ENCODE assay signal across 7 cellular contexts in the genomic region with DNA sequence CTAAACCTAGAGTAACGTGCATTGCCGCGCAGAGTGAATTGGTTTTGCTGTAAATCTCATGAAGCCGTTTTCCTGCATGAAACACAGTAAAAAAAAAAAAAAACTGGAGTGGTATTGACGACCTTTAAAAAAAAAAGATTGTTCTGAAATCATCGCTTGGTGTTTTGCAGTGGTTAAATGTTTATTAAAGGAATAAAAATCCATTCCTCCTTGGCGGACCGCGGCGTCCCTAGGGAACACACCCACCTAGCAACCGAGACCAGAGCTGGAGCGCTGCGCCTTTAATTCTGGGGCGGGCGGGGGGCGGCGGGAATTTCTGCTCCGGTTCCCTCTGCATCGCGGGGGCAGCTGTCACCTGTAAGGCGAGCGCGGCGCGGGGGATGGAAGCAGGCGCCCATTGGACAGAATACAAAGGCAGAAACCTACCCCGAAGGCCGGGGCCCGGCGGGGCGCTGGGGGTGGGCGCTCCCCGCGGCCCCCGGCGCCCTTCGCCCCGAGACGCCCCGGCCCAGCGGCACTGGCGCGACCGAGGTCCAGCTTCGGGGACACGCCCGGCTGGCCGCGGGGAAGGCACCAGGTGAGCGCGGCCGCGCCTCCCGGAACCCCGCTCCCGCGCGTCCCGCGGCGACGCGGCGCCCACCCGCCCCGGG. TPM values are rescaled to one million over a fixed set of nuclear protein-coding genes. Genes with fewer than 3 reads are reported as not detected.
DNase-seq lines count a peak whose midpoint lies in the region; ATAC-seq and TF ChIP-seq lines count a peak whose summit lies in the region.

A gene (plus strand): TSS at position 354 of the 650 bp plus-strand sequence. CDS start 320 bp downstream, outside the sequence.

- H3K4me3 ChIP-seq in lung (peak within 1 kb of the TSS; percentile 24), transverse colon (peak within 1 kb of the TSS; percentile 21 to 59 (median 43))

- 1 to 3% methylated on average over 48 to 66 of the region's 66 CpGs for WGBS in lung, 2 donors
- 3 to 12% methylated on average over 10 to 42 of the region's 66 CpGs for WGBS in transverse colon (ENCODE audit: low coverage in 1 of 2), 2 donors

- H3K27me3 ChIP-seq in lung (ENCODE audit: control insufficient read depth, insufficient read depth) (no peaks in the 10 kb centered on the region), transverse colon (peaks cover 53% of the 10 kb centered on the region)

- DNase-seq in GM10266 (ENCODE audit: extremely low spot score) (peak; percentile 56), NCI-H128 (lab: John Stamatoyannopoulos, UW; ENCODE audit: unreplicated experiment) (peak; percentile 22), T47D (ENCODE audit: low read depth in 1 of 2, low spot score in 1 of 2) (peak; percentile 78 to 84), lung (ENCODE audit: low spot score) (no peak), transverse colon (peak; percentile 60), middle frontal gyrus (ENCODE audit: extremely low spot score, low spot score) (no peak)

- H3K9me3 ChIP-seq in lung (ENCODE audit: control insufficient read depth in 2 of 2, insufficient read depth in 1 of 2, low read length in 1 of 2) (no peaks in the 10 kb centered on the region), transverse colon (no peaks in the 10 kb centered on the region)

- intact Hi-C loops in transverse colon (cut with DNase I; ENCODE audit: low total_unique reads): no loop called here

- TF ChIP-seq CTCF in GM10266 (IDR thresholded peaks at IDR 0.05; ENCODE audit: control insufficient read depth, insufficient read depth, low read depth, missing control alignments) (no peak), lung (IDR thresholded peaks at IDR 0.05; ENCODE audit: control extremely low read depth, extremely low read depth) (no peak), transverse colon (IDR thresholded peaks at IDR 0.05) (no peak)

- in situ Hi-C loops in T47D (cut with HindIII; ENCODE audit: low pct_unique_long_range_greater_than_20kb, low sequenced_read_pairs) (no loop called here), transverse colon (cut with MboI; ENCODE audit: low pct_ligation_motif_present in 1 of 4, low pct_unique_long_range_greater_than_20kb in 1 of 4, low sequenced_read_pairs in 3 of 4) (loop anchor here in 2 of 4 donors (25.0 kb wide), 1 partner anchor 426 kb away; no protein-coding TSS in a partner anchor)

- ATAC-seq in lung (ENCODE audit: insufficient read depth, low FRiP score) (no peak), HG03460 (IDR thresholded peaks at IDR 0.05; ENCODE audit: unreplicated experiment) (no peak)

- H3K27ac ChIP-seq in lung (ENCODE audit: low read depth in 1 of 2, low read length in 1 of 2) (no peak within 1 kb of the TSS), transverse colon (peak within 1 kb of the TSS; percentile 64 to 84 (median 80))

- TF ChIP-seq POLR2A in transverse colon (IDR thresholded peaks at IDR 0.05): no peak

- no peak for TF ChIP-seq EP300 in transverse colon (IDR thresholded peaks at IDR 0.05; ENCODE audit: low read depth)

- H3K4me1 ChIP-seq in lung (ENCODE audit: control insufficient read depth in 2 of 2, insufficient read depth in 2 of 2, low read length in 2 of 2): peaks cover 0 to 15% of the 10 kb centered on the region in 2 donors
- peaks cover 2 to 34% (median 18%) of the 10 kb centered on the region in 4 donors for H3K4me1 ChIP-seq in transverse colon

- H3K36me3 ChIP-seq in lung (ENCODE audit: control insufficient read depth in 2 of 2, insufficient read depth in 2 of 2, low read length in 2 of 2): no peaks in the 10 kb centered on the region
- no peaks in the 10 kb centered on the region for H3K36me3 ChIP-seq in transverse colon

RNA-seq across cellular contexts. Expression of the gene that starts here (rescaled TPM):
- under 1 TPM; 0.14 to 0.98 TPM for total RNA-seq in lung
- polyA plus RNA-seq in lung: under 1 TPM; 0.06 to 0.10 TPM
- 10 to 100 TPM; 35.2 to 93.5 (median 76.0) TPM for total RNA-seq in transverse colon

Comparison
In these comparisons a context has a peak if more than half of its experiments do, and no peak if none do; other contexts are left out.
1. RNA of the gene that starts here (total RNA-seq): 35.2 to 93.5 TPM in transverse colon; 0.14 to 0.98 TPM in lung; every median in the first group is over 10 times any median in the second.
2. DNase-seq: peak in GM10266 (single experiment), NCI-H128 (single experiment), T47D (2 of 2) and transverse colon (single experiment); none in lung (single experiment) and middle frontal gyrus (single experiment).
3. H3K27ac ChIP-seq: peak in transverse colon (4 of 4); none in lung (0 of 2).